Comparison of ENCODE assay signal across 1 cellular context in genomic region chr3:66998075-66998898, GRCh38.
TF ChIP-seq lines count a peak whose summit lies in the region.

TSS of gene KBTBD8 (plus strand) at chr3:66998307. CDS start at chr3:66998356, 49 bp downstream.

TF ChIP-seq in HepG2, 621 proteins besides CTCF, POLR2A, EP300 and RAD21 (continued from another document and continues in another):
- TF ChIP-seq ZNF556 (CRISPR knock-in tag; IDR thresholded peaks at IDR 0.05; ENCODE audit: borderline replicate concordance) = no peak
- no peak for TF ChIP-seq NR2F2 (IDR thresholded peaks at IDR 0.05; ENCODE audit: borderline replicate concordance, low read depth)
- TF ChIP-seq ZNF570 (CRISPR knock-in tag; IDR thresholded peaks at IDR 0.05; ENCODE audit: borderline replicate concordance) = no peak
- no peak for TF ChIP-seq ZNF83 (CRISPR knock-in tag; IDR thresholded peaks at IDR 0.05; ENCODE audit: borderline replicate concordance)
- TF ChIP-seq MEIS2 (CRISPR knock-in tag; IDR thresholded peaks at IDR 0.05) = no peak
- TF ChIP-seq SRF (IDR thresholded peaks at IDR 0.05; ENCODE audit: low read depth, low read length) = 0 out of 2 replicates have a peak, but pooled peaks have one; percentile 14
- TF ChIP-seq CEBPZ (IDR thresholded peaks at IDR 0.05; ENCODE audit: low read length) = no peak
- no peak for TF ChIP-seq MBD4 (IDR thresholded peaks at IDR 0.05; ENCODE audit: borderline replicate concordance, low read length)
- no peak for TF ChIP-seq DPF2 (CRISPR knock-in tag; IDR thresholded peaks at IDR 0.05; ENCODE audit: borderline replicate concordance, low read depth)
- TF ChIP-seq ZBTB39 (CRISPR knock-in tag; IDR thresholded peaks at IDR 0.05) = no peak
- no peak for TF ChIP-seq NFIB (CRISPR knock-in tag; IDR thresholded peaks at IDR 0.05; ENCODE audit: borderline replicate concordance)
- TF ChIP-seq SRY (CRISPR knock-in tag; IDR thresholded peaks at IDR 0.05) = no peak
- TF ChIP-seq DNMT3B (CRISPR knock-in tag; conservative IDR thresholded peaks at IDR 0.05) = no peak
- TF ChIP-seq MBNL3 (CRISPR knock-in tag; conservative IDR thresholded peaks at IDR 0.05) = no peak
- TF ChIP-seq ZBTB26 (CRISPR knock-in tag; IDR thresholded peaks at IDR 0.05; ENCODE audit: borderline replicate concordance) = no peak
- TF ChIP-seq ZNF550 (CRISPR knock-in tag; IDR thresholded peaks at IDR 0.05; ENCODE audit: borderline replicate concordance) = no peak
- TF ChIP-seq ZNF563 (CRISPR knock-in tag; IDR thresholded peaks at IDR 0.05) = no peak
- TF ChIP-seq ZNF558 (CRISPR knock-in tag; IDR thresholded peaks at IDR 0.05; ENCODE audit: borderline replicate concordance) = 0 out of 2 replicates have a peak, but pooled peaks have one; percentile 46
- TF ChIP-seq ARHGAP35 (CRISPR knock-in tag; IDR thresholded peaks at IDR 0.05; ENCODE audit: borderline replicate concordance) = no peak
- TF ChIP-seq TAF1 (CRISPR knock-in tag; IDR thresholded peaks at IDR 0.05) = peak; percentile 31; the same call in 1 of the 2 replicates
- peak; percentile 36; the same call in 1 of the 2 replicates for TF ChIP-seq NFKB2 (CRISPR knock-in tag; IDR thresholded peaks at IDR 0.05; ENCODE audit: borderline replicate concordance)
- no peak for TF ChIP-seq IKZF4 (CRISPR knock-in tag; IDR thresholded peaks at IDR 0.05; ENCODE audit: borderline replicate concordance, low read depth, not compliant biosample characterization)
- TF ChIP-seq GRHL1 (CRISPR knock-in tag; conservative IDR thresholded peaks at IDR 0.05) = no peak
- TF ChIP-seq ZNF430 (CRISPR knock-in tag; IDR thresholded peaks at IDR 0.05) = no peak
- TF ChIP-seq THYN1 (CRISPR knock-in tag; IDR thresholded peaks at IDR 0.05; ENCODE audit: borderline replicate concordance, low read depth) = no peak
- no peak for TF ChIP-seq PBX3 (CRISPR knock-in tag; IDR thresholded peaks at IDR 0.05; ENCODE audit: borderline replicate concordance)
- no peak for TF ChIP-seq U2AF1 (optimal IDR thresholded peaks at IDR 0.05; ENCODE audit: low read depth, low read length)
- TF ChIP-seq SMAD1 (CRISPR knock-in tag; IDR thresholded peaks at IDR 0.05; ENCODE audit: borderline replicate concordance, low read depth) = no peak
- no peak for TF ChIP-seq ZNF703 (CRISPR knock-in tag; IDR thresholded peaks at IDR 0.05; ENCODE audit: borderline replicate concordance)
- no peak for TF ChIP-seq ZNF784 (CRISPR knock-in tag; IDR thresholded peaks at IDR 0.05; ENCODE audit: borderline replicate concordance)
- no peak for TF ChIP-seq ZNF20 (CRISPR knock-in tag; IDR thresholded peaks at IDR 0.05)
- TF ChIP-seq ADNP (CRISPR knock-in tag; IDR thresholded peaks at IDR 0.05) = no peak
- TF ChIP-seq FIP1L1 (IDR thresholded peaks at IDR 0.05; ENCODE audit: borderline replicate concordance, insufficient read depth, low read depth, low read length) = no peak
- no peak for TF ChIP-seq ZNF879 (CRISPR knock-in tag; IDR thresholded peaks at IDR 0.05)
- TF ChIP-seq CENPT (CRISPR knock-in tag; IDR thresholded peaks at IDR 0.05; ENCODE audit: low read depth) = no peak
- no peak for TF ChIP-seq NKX3-1 (CRISPR knock-in tag; IDR thresholded peaks at IDR 0.05)
- no peak for TF ChIP-seq ZNF577 (CRISPR knock-in tag; IDR thresholded peaks at IDR 0.05; ENCODE audit: borderline replicate concordance, low read depth)
- no peak for TF ChIP-seq ZKSCAN1 (IDR thresholded peaks at IDR 0.05; ENCODE audit: low read length)
- no peak for TF ChIP-seq SPEN (CRISPR knock-in tag; IDR thresholded peaks at IDR 0.05; ENCODE audit: low read depth)
- no peak for TF ChIP-seq ZNF562 (CRISPR knock-in tag; IDR thresholded peaks at IDR 0.05; ENCODE audit: borderline replicate concordance)
- no peak for TF ChIP-seq IKZF5 (CRISPR knock-in tag; IDR thresholded peaks at IDR 0.05)
- TF ChIP-seq ZNF235 (CRISPR knock-in tag; IDR thresholded peaks at IDR 0.05; ENCODE audit: borderline replicate concordance) = no peak
- no peak; the same call in 1 of the 2 replicates for TF ChIP-seq PAXIP1 (CRISPR knock-in tag; conservative IDR thresholded peaks at IDR 0.05)
- 0 out of 2 replicates have a peak, but pooled peaks have one; percentile 19 for TF ChIP-seq ZNF724P (CRISPR knock-in tag; IDR thresholded peaks at IDR 0.05; ENCODE audit: borderline replicate concordance)
- no peak for TF ChIP-seq ZBTB43 (CRISPR knock-in tag; conservative IDR thresholded peaks at IDR 0.05)
- no peak for TF ChIP-seq ZNF460 (CRISPR knock-in tag; IDR thresholded peaks at IDR 0.05; ENCODE audit: borderline replicate concordance)
- TF ChIP-seq ZNF772 (CRISPR knock-in tag; IDR thresholded peaks at IDR 0.05) = no peak
- no peak for TF ChIP-seq ZNF670 (CRISPR knock-in tag; IDR thresholded peaks at IDR 0.05; ENCODE audit: borderline replicate concordance)
